ENCODE assay signal across 9 cellular contexts in genomic region chr17:76074390-76075363, GRCh38. TPM values are rescaled to one million over a fixed set of nuclear protein-coding genes. Genes with fewer than 3 reads are reported as not detected.
DNase-seq lines count a peak whose midpoint lies in the region; ATAC-seq, FAIRE-seq and TF ChIP-seq lines count a peak whose summit lies in the region.
"Had no signal": no experiment of that assay in that cellular context is flagged by ENCODE, and none has a peak within 500 bp of the region (broad histone marks: within the 10 kb centered on the region; RNA-seq: fewer than 3 reads in every experiment).

GALR2 (plus strand) TSS chr17:76074781; CDS start chr17:76074884, 103 bp downstream.

- peaks cover 64% of the 10 kb centered on the region for H3K4me1 Mint-ChIP-seq in activated naive CD8-positive, alpha-beta T cell (ENCODE audit: low read depth)

- no peak for TF ChIP-seq RAD21 in HepG2 (CRISPR knock-in tag; IDR thresholded peaks at IDR 0.05)

- H2BK12ac ChIP-seq in mesenchymal stem cell (ENCODE audit: low read length in 2 of 2), result no peak within 1 kb of the TSS

- BruUV-seq in HepG2 (replicated peaks; lab: Mats Ljungman, UMichigan), result no TSS peak

- H3K27ac Mint-ChIP-seq in activated naive CD8-positive, alpha-beta T cell, result peak within 1 kb of the TSS; percentile 41

- H3K4ac ChIP-seq in mesenchymal stem cell (ENCODE audit: low read depth in 1 of 2, low read length in 2 of 2), result no peak within 1 kb of the TSS

- WGBS in HepG2 (ENCODE audit: low lambda C conversion rate), result 15% methylated on average over 16 of the region's 92 CpGs
- under 1% methylated on average over 22 of the region's 92 CpGs for WGBS in right lobe of liver (ENCODE audit: insufficient coverage, low coverage, low lambda C conversion rate, missing lambda C conversion rate)
- WGBS in mesenchymal stem cell, result 5% methylated on average over 71 of the region's 92 CpGs

- no peak within 1 kb of the TSS for H3K27ac ChIP-seq in HepG2 (ENCODE audit: extremely low read length, insufficient read depth, low read length)
- H3K27ac ChIP-seq in right lobe of liver, result no peak within 1 kb of the TSS
- H3K27ac ChIP-seq in mesenchymal stem cell (ENCODE audit: low read length, poor library complexity, severe bottlenecking), result no peak within 1 kb of the TSS

- TF ChIP-seq POLR2A in HepG2 (IDR thresholded peaks at IDR 0.05; ENCODE audit: insufficient read depth in 1 of 2, low read depth in 2 of 2, low read length in 2 of 2), result no peak
- no peak for TF ChIP-seq POLR2A in right lobe of liver (IDR thresholded peaks at IDR 0.05)

- peaks cover 11% of the 10 kb centered on the region for H3K27me3 Mint-ChIP-seq in activated naive CD8-positive, alpha-beta T cell

- peaks cover 2% of the 10 kb centered on the region for H3K36me3 Mint-ChIP-seq in activated naive CD8-positive, alpha-beta T cell

- no peak for TF ChIP-seq EP300 in HepG2 (IDR thresholded peaks at IDR 0.05; ENCODE audit: low read depth in 2 of 2, low read length in 2 of 2)
- TF ChIP-seq EP300 in HepG2 (CRISPR knock-in tag; IDR thresholded peaks at IDR 0.05; ENCODE audit: borderline replicate concordance), result no peak

- H3K23ac ChIP-seq in mesenchymal stem cell (ENCODE audit: low read length in 2 of 2), result peak within 1 kb of the TSS in 1 of 2 experiments; percentile 35

- POLR2A ChIA-PET in HepG2 (lab: Yijun Ruan, JAX), result interaction anchor here (1.5 kb wide), 1 partner anchor 29 kb away, joined by 5 read pairs; the partner anchor contains the start of gene EXOC7

- TF ChIP-seq CTCF in HepG2 (CRISPR knock-in tag; IDR thresholded peaks at IDR 0.05), result 0 out of 2 replicates have a peak, but pooled peaks have one; percentile 3
- TF ChIP-seq CTCF in right lobe of liver (IDR thresholded peaks at IDR 0.05), result no peak

- peak within 1 kb of the TSS; percentile 53 to 71 (median 55) for H3K4me3 ChIP-seq in HepG2 (replicated peaks in 1 of 3; ENCODE audit: insufficient read depth in 1 of 3, low read depth in 2 of 3, low read length in 3 of 3)
- H3K4me3 ChIP-seq in right lobe of liver, result no peak within 1 kb of the TSS
- no peak within 1 kb of the TSS for H3K4me3 ChIP-seq in mesenchymal stem cell (ENCODE audit: insufficient read depth in 1 of 2, low read depth in 1 of 2, low read length in 2 of 2)

- no peak within 1 kb of the TSS for H4K91ac ChIP-seq in mesenchymal stem cell (ENCODE audit: low read length)

- H4K20me1 ChIP-seq in HepG2 (ENCODE audit: insufficient read depth, low read length), result peaks cover 10% of the 10 kb centered on the region; the same call in 1 of the 2 replicates

- H3K9me3 ChIP-seq in HepG2 (ENCODE audit: low read length) (no peaks in the 10 kb centered on the region), right lobe of liver (no peaks in the 10 kb centered on the region), mesenchymal stem cell (ENCODE audit: control insufficient read depth, low read length) (no peaks in the 10 kb centered on the region)

- H3K27me3 ChIP-seq in HepG2 (ENCODE audit: control insufficient read depth in 1 of 2, insufficient read depth in 2 of 2, low read length in 2 of 2) (peaks cover 24 to 57% of the 10 kb centered on the region in 2 experiments; a peak in 4 of 5 replicates), right lobe of liver (peaks cover 20 to 25% of the 10 kb centered on the region in 2 donors), mesenchymal stem cell (ENCODE audit: control insufficient read depth in 1 of 2, insufficient read depth in 1 of 2, low read length in 2 of 2) (peaks cover 58 to 63% of the 10 kb centered on the region in 2 experiments)

- peak within 1 kb of the TSS; percentile 85 for H3K4me3 Mint-ChIP-seq in activated naive CD8-positive, alpha-beta T cell

- no peak within 1 kb of the TSS for H2AK5ac ChIP-seq in mesenchymal stem cell (ENCODE audit: low read length, severe bottlenecking)

- H2BK5ac ChIP-seq in mesenchymal stem cell (ENCODE audit: low read depth, low read length, poor library complexity, severe bottlenecking), result no peak within 1 kb of the TSS

- CTCF ChIA-PET in HepG2 (lab: Yijun Ruan, JAX; ENCODE audit: low intra/inter-chr PET ratio, low total read pairs), result no interaction called here

- no peak within 1 kb of the TSS for H2BK15ac ChIP-seq in mesenchymal stem cell (ENCODE audit: low read depth, poor library complexity, severe bottlenecking)

- ATAC-seq in HepG2 (peak; percentile 21), right lobe of liver (no peak), GM18519 (IDR thresholded peaks at IDR 0.05; ENCODE audit: low FRiP score, unreplicated experiment) (no peak)

- no peaks in the 10 kb centered on the region for H3K79me1 ChIP-seq in mesenchymal stem cell (replicated peaks; ENCODE audit: low read length, poor library complexity, severe bottlenecking)

- H3K4me1 ChIP-seq in HepG2 (ENCODE audit: insufficient read depth, low read length) (peaks cover 56% of the 10 kb centered on the region), right lobe of liver (peaks cover 0 to 12% (median 0%) of the 10 kb centered on the region in 4 donors), mesenchymal stem cell (ENCODE audit: control insufficient read depth, insufficient read depth, low read depth, low read length) (peaks cover 34% of the 10 kb centered on the region)

- in situ Hi-C loops in HepG2 (cut with HindIII; ENCODE audit: extremely low pct_ligation_motif_present, low pct_unique_long_range_greater_than_20kb), result no loop called here

- intact Hi-C loops in HepG2 (cut with micrococcal nuclease; ENCODE audit: unreplicated experiment), result no loop called here
- intact Hi-C loops in right lobe of liver (cut with DNase I), result no loop called here

- DNase-seq in HepG2 (ENCODE audit: low spot score) (no peak), right lobe of liver (no peak), mesenchymal stem cell (no peak), urothelium cell line (ENCODE audit: low spot score) (no peak), globus pallidus (ENCODE audit: low spot score) (no peak), ureter (ENCODE audit: low spot score) (no peak)
- DNase-seq: SW 1271 had no signal

- no peaks in the 10 kb centered on the region for H3K9me3 Mint-ChIP-seq in activated naive CD8-positive, alpha-beta T cell (ENCODE audit: low read depth)

- H3K36me3 ChIP-seq in HepG2 (replicated peaks in 1 of 2; ENCODE audit: control insufficient read depth in 1 of 2, insufficient read depth in 2 of 2, low read length in 2 of 2), result no peaks in the 10 kb centered on the region
- peaks cover 0 to under 1% (median 0%) of the 10 kb centered on the region in 4 donors for H3K36me3 ChIP-seq in right lobe of liver
- peaks cover 0 to 2% of the 10 kb centered on the region in 2 experiments for H3K36me3 ChIP-seq in mesenchymal stem cell (ENCODE audit: control insufficient read depth in 1 of 2, insufficient read depth in 2 of 2, low read depth in 1 of 2, low read length in 2 of 2)

- H2BK120ac ChIP-seq in mesenchymal stem cell (ENCODE audit: low read depth, low read length), result no peak within 1 kb of the TSS

- H3K14ac ChIP-seq in mesenchymal stem cell (ENCODE audit: low read length in 2 of 2), result no peak within 1 kb of the TSS

- no peak within 1 kb of the TSS for H3K18ac ChIP-seq in mesenchymal stem cell (ENCODE audit: low read depth in 1 of 2, low read length in 2 of 2)

- no peak within 1 kb of the TSS for H2AFZ ChIP-seq in HepG2 (ENCODE audit: low read length)
- H2AFZ ChIP-seq in mesenchymal stem cell (ENCODE audit: low read depth, low read length), result no peak within 1 kb of the TSS

- H3K4me2 ChIP-seq in HepG2 (ENCODE audit: low read depth, low read length) (peak within 1 kb of the TSS; percentile 75), mesenchymal stem cell (ENCODE audit: low read length, poor library complexity, severe bottlenecking) (peak within 1 kb of the TSS; percentile 23)

- H4K8ac ChIP-seq in mesenchymal stem cell (ENCODE audit: low read length), result no peak within 1 kb of the TSS

- no peak for FAIRE-seq in HepG2 (lab: Jason Lieb, UNC)
- peak; percentile 61 for FAIRE-seq in urothelium cell line (lab: Jason Lieb, UNC)

- H3K9ac ChIP-seq in HepG2 (ENCODE audit: insufficient read depth, low read depth, low read length), result peak within 1 kb of the TSS; percentile 18; the same call in 1 of the 2 replicates
- H3K9ac ChIP-seq in mesenchymal stem cell (ENCODE audit: low read length), result no peak within 1 kb of the TSS

- peaks cover 24% of the 10 kb centered on the region for H3K79me2 ChIP-seq in HepG2 (ENCODE audit: insufficient read depth, low read length)

TF ChIP-seq in HepG2, 621 proteins besides CTCF, POLR2A, EP300 and RAD21 (continues in another document):
- TF ChIP-seq FOXA3 (CRISPR knock-in tag; IDR thresholded peaks at IDR 0.05) (no peak), POLR2AphosphoS5 (IDR thresholded peaks at IDR 0.05; ENCODE audit: low read depth, low read length) (no peak)

RNA-seq across cellular contexts. Expression of gene GALR2, which starts in this region (rescaled TPM):
- total RNA-seq in HepG2 (2016; rRNA removed; fragmentation: Illumina TruSeq; extraction: Trizol), result 0.20 and 0.58 TPM in 2 replicates
- 0.30 and 0.35 TPM in 2 replicates for total RNA-seq in HepG2 (2016; cell fraction: cytosol; rRNA removed; fragmentation: Illumina TruSeq; extraction: Trizol; ENCODE audit: low read depth)
- 0.22 and 0.58 TPM in 2 replicates for total RNA-seq in HepG2 (2016; cell fraction: insoluble cytoplasmic fraction; rRNA removed; fragmentation: Illumina TruSeq; extraction: Trizol)
- total RNA-seq in HepG2 (2016; cell fraction: membrane; rRNA removed; fragmentation: Illumina TruSeq; extraction: Trizol), result 0.46 and 0.65 TPM in 2 replicates
- 0.28 and 0.34 TPM in 2 replicates for total RNA-seq in HepG2 (2016; cell fraction: nucleus; rRNA removed; fragmentation: Illumina TruSeq; extraction: Trizol)
- polyA plus RNA-seq in HepG2 (2011; rRNA removed), result 0.48 and 0.84 TPM in 2 replicates
- polyA plus RNA-seq in HepG2 (2011; cell fraction: cytosol; rRNA removed), result 0.56 and 0.97 TPM in 2 replicates
- polyA plus RNA-seq in HepG2 (2011; cell fraction: nucleus; rRNA removed), result 0.35 and 0.62 TPM in 2 replicates
- polyA plus RNA-seq in HepG2 (2012), result 0.33 TPM in 1 of 2 replicates, not detected in the other
- polyA plus RNA-seq in HepG2 (2016; cell fraction: cytosol; fragmentation: Illumina TruSeq; extraction: Trizol; ENCODE audit: low read depth), result 0.50 and 0.53 TPM in 2 replicates
- 0.17 and 0.28 TPM in 2 replicates for polyA plus RNA-seq in HepG2 (2016; cell fraction: insoluble cytoplasmic fraction; fragmentation: Illumina TruSeq; extraction: Trizol; ENCODE audit: low read depth)
- 0.20 and 0.35 TPM in 2 replicates for polyA plus RNA-seq in HepG2 (2016; cell fraction: membrane; fragmentation: Illumina TruSeq; extraction: Trizol; ENCODE audit: low read depth)
- 0.46 and 0.81 TPM in 2 replicates for polyA plus RNA-seq in HepG2 (2016; cell fraction: nucleus; fragmentation: Illumina TruSeq; extraction: Trizol; ENCODE audit: insufficient read depth, low read depth)
- 0.54 and 2.1 TPM in 2 replicates for polyA minus RNA-seq in HepG2 (2011; rRNA and poly(A)+ RNA removed; ENCODE audit: low replicate concordance)
- polyA minus RNA-seq in HepG2 (2011; cell fraction: cytosol; rRNA and poly(A)+ RNA removed), result 0.49 TPM in 1 of 2 replicates, not detected in the other
- polyA minus RNA-seq in HepG2 (2011; cell fraction: nucleus; rRNA and poly(A)+ RNA removed), result not detected in 2 replicates
- total RNA-seq in right lobe of liver, result under 1 TPM in 1 of 6 experiments, not detected in 5; 0.18 TPM
- polyA plus RNA-seq in mesenchymal stem cell (2013, experiment 1 of 2), result 0.12 TPM
- 0.11 TPM for polyA plus RNA-seq in mesenchymal stem cell (2013, experiment 2 of 2)
- total RNA-seq in ureter, result not detected

Comparison
In these comparisons a context has a peak if more than half of its experiments do, and no peak if none do; other contexts are left out.
1. H3K4me3 ChIP-seq: peak in HepG2 (3 of 3); none in right lobe of liver (0 of 3) and mesenchymal stem cell (0 of 2).